28 cellular contexts compared by ENCODE assay signal in genomic region chr14:102344084-102344483, GRCh38.
"Had no signal": no experiment of that assay in that cellular context is flagged by ENCODE, and none has a peak within 500 bp of the region (broad histone marks: within the 10 kb centered on the region; RNA-seq: fewer than 3 reads in every experiment).

No MANE protein-coding gene starts in this region.

- H3K27me3 Mint-ChIP-seq: activated CD4-positive, alpha-beta T cell treated with anti-CD3 and anti-CD28 coated beads, Interleukin-2, amount 10 ng/mL, durations not matched to agents 24 days and 14 days; activated CD8-positive, alpha-beta T cell treated with anti-CD3 and anti-CD28 coated beads for 36 hours; activated naive CD8-positive, alpha-beta T cell treated with anti-CD3 and anti-CD28 coated beads for 36 hours; activated T-helper 17 cell treated with anti-CD3 and anti-CD28 coated beads, Interleukin-2, amount 50 U/mL, for 72 hours had no signal

- H3K27me3 ChIP-seq: ascending aorta had no signal

- H3K4me3 Mint-ChIP-seq: activated CD4-positive, alpha-beta T cell treated with anti-CD3 and anti-CD28 coated beads, Interleukin-2, amount 10 ng/mL, durations not matched to agents 24 days and 14 days; activated CD8-positive, alpha-beta T cell treated with anti-CD3 and anti-CD28 coated beads for 36 hours; activated naive CD8-positive, alpha-beta T cell treated with anti-CD3 and anti-CD28 coated beads for 36 hours; activated T-cell treated with anti-CD3 and anti-CD28 coated beads, Interleukin-2, amount 50 U/mL, for 72 hours; activated T-helper 17 cell treated with anti-CD3 and anti-CD28 coated beads, Interleukin-2, amount 50 U/mL, for 72 hours had no signal

- H3K27ac ChIP-seq: ascending aorta had no signal

- FAIRE-seq: RCC 7860 had no signal

- H3K4me1 ChIP-seq: ascending aorta had no signal

- H3K4me1 Mint-ChIP-seq: activated CD4-positive, alpha-beta T cell treated with anti-CD3 and anti-CD28 coated beads, Interleukin-2, amount 10 ng/mL, durations not matched to agents 24 days and 14 days; activated naive CD8-positive, alpha-beta T cell treated with anti-CD3 and anti-CD28 coated beads for 36 hours; activated T-helper 17 cell treated with anti-CD3 and anti-CD28 coated beads, Interleukin-2, amount 50 U/mL, for 72 hours had no signal

- H3K9me3 ChIP-seq: ascending aorta had no signal

- H3K27ac Mint-ChIP-seq: activated CD4-positive, alpha-beta T cell treated with anti-CD3 and anti-CD28 coated beads, Interleukin-2, amount 10 ng/mL, durations not matched to agents 24 days and 14 days; activated CD8-positive, alpha-beta T cell treated with anti-CD3 and anti-CD28 coated beads for 36 hours; activated naive CD8-positive, alpha-beta T cell treated with anti-CD3 and anti-CD28 coated beads for 36 hours had no signal

- H3K4me3 ChIP-seq: ascending aorta had no signal

- ATAC-seq: activated CD8-positive, alpha-beta T cell treated with anti-CD3 and anti-CD28 coated beads for 36 hours; activated T-cell treated with anti-CD3 and anti-CD28 coated beads, Interleukin-2, amount 50 U/mL, for 72 hours; activated T-helper 17 cell treated with anti-CD3 and anti-CD28 coated beads, Interleukin-2, amount 50 U/mL, for 72 hours; PC-3 had no signal

- H3K9me3 Mint-ChIP-seq: activated CD4-positive, alpha-beta T cell treated with anti-CD3 and anti-CD28 coated beads, Interleukin-2, amount 10 ng/mL, durations not matched to agents 24 days and 14 days; activated CD8-positive, alpha-beta T cell treated with anti-CD3 and anti-CD28 coated beads for 36 hours; activated naive CD8-positive, alpha-beta T cell treated with anti-CD3 and anti-CD28 coated beads for 36 hours; activated T-cell treated with anti-CD3 and anti-CD28 coated beads, Interleukin-2, amount 50 U/mL, for 72 hours; activated T-helper 17 cell treated with anti-CD3 and anti-CD28 coated beads, Interleukin-2, amount 50 U/mL, for 72 hours had no signal

- DNase-seq: activated CD4-positive, alpha-beta T cell treated with anti-CD3 and anti-CD28 coated beads, Interleukin-2, amount 10 ng/mL, durations not matched to agents 24 days and 14 days; activated CD4-positive, alpha-beta T cell treated with anti-CD3 and anti-CD28 coated beads, Interleukin-2, amount 50 U/mL, for 4 hours; activated CD8-positive, alpha-beta T cell treated with anti-CD3 and anti-CD28 coated beads for 36 hours; activated effector memory CD4-positive, alpha-beta T cell treated with anti-CD3 and anti-CD28 coated beads, Interleukin-2, amount 50 U/mL, for 16 hours; activated naive CD4-positive, alpha-beta T cell; activated naive CD4-positive, alpha-beta T cell treated with anti-CD3 and anti-CD28 coated beads, Interleukin-2, amount 50 U/mL, for 16 hours; activated naive CD8-positive, alpha-beta T cell treated with anti-CD3 and anti-CD28 coated beads for 36 hours; activated T-cell treated with anti-CD3 and anti-CD28 coated beads, Interleukin-2, amount 50 U/mL, for 1 hour; activated T-cell treated with anti-CD3 and anti-CD28 coated beads, Interleukin-2, amount 50 U/mL, for 72 hours; amniotic stem cell; Karpas-422; KBM-7; NCI-H1105; NCI-H1417 treated with DMSO at 0.1 percent for 48 hours; NCI-H187 treated with DMSO at 0.1 percent for 48 hours; NCI-H2081; NCI-H2171 treated with DMSO at 0.1 percent for 48 hours; NCI-H2227 treated with DMSO at 0.1 percent for 48 hours; NCI-H446; NCI-H510A treated with DMSO at 0.1 percent for 48 hours; NCI-H526 treated with DMSO at 0.1 percent for 48 hours; NCI-H82; PC-3; Right ventricle myocardium superior; T1000 had no signal
